In genomic region chr19:18192673-18193387, GRCh38 we compare ENCODE assay signal across 8 cellular contexts. TPM values are rescaled to one million over a fixed set of nuclear protein-coding genes. Genes with fewer than 3 reads are reported as not detected.
DNase-seq lines count a peak whose midpoint lies in the region; ATAC-seq lines count a peak whose summit lies in the region.

Gene MPV17L2 (plus strand): TSS chr19:18193218. CDS start chr19:18193282, 64 bp downstream.

- H3K4me1 ChIP-seq in NT2/D1 (ENCODE audit: insufficient read depth, insufficient read length) (peaks cover 7% of the 10 kb centered on the region), endocrine pancreas (ENCODE audit: control insufficient read depth, insufficient read depth, low read length) (no peaks in the 10 kb centered on the region), mesenchymal stem cell (ENCODE audit: control insufficient read depth, insufficient read depth, low read depth, low read length) (peaks cover 16% of the 10 kb centered on the region)

- peak within 1 kb of the TSS; percentile 94 for H2BK15ac ChIP-seq in mesenchymal stem cell (ENCODE audit: low read depth, poor library complexity, severe bottlenecking)

- H2BK12ac ChIP-seq in mesenchymal stem cell (ENCODE audit: low read length in 2 of 2), result peak within 1 kb of the TSS in 1 of 2 experiments; percentile 59

- peak; percentile 88 for DNase-seq in COLO829 (ENCODE audit: low spot score)
- DNase-seq in HUDEP-2 (lab: John Stamatoyannopoulos, UW; ENCODE audit: unreplicated experiment in 76 of 76), result peak; percentile 98 to 100 (median 100)
- peak; percentile 100 for DNase-seq in NT2/D1 (ENCODE audit: low read depth, low spot score)
- peak; percentile 98 for DNase-seq in activated CD8-positive, alpha-beta memory T cell treated with anti-CD3 and anti-CD28 coated beads, Interleukin-2, amount 50 U/mL, for 1 hour (ENCODE audit: extremely low read depth)
- peak; percentile 100 for DNase-seq in mesenchymal stem cell
- peak; percentile 93 for DNase-seq in stimulated activated CD8-positive, alpha-beta memory T cell treated with anti-CD3 and anti-CD28 coated beads, Interleukin-12 subunit alpha, Interleukin-12 subunit beta, amount 100 ng/mL, for 4 hours (ENCODE audit: low read depth)

- no peaks in the 10 kb centered on the region for H3K9me3 ChIP-seq in NT2/D1 (ENCODE audit: insufficient read depth, low read length)
- no peaks in the 10 kb centered on the region for H3K9me3 ChIP-seq in endocrine pancreas (ENCODE audit: control insufficient read depth, low read length)
- no peaks in the 10 kb centered on the region for H3K9me3 ChIP-seq in mesenchymal stem cell (ENCODE audit: control insufficient read depth, low read length)

- H3K14ac ChIP-seq in mesenchymal stem cell (ENCODE audit: low read length in 2 of 2), result peak within 1 kb of the TSS in 1 of 2 experiments; percentile 94

- H3K27ac ChIP-seq in mesenchymal stem cell (ENCODE audit: low read length, poor library complexity, severe bottlenecking), result peak within 1 kb of the TSS; percentile 80

- H3K36me3 ChIP-seq in NT2/D1 (ENCODE audit: insufficient read depth, insufficient read length, low read length) (peaks cover 20% of the 10 kb centered on the region), endocrine pancreas (ENCODE audit: control insufficient read depth, insufficient read depth, low read length) (no peaks in the 10 kb centered on the region), mesenchymal stem cell (ENCODE audit: control insufficient read depth in 1 of 2, insufficient read depth in 2 of 2, low read depth in 1 of 2, low read length in 2 of 2) (peaks cover 16 to 27% of the 10 kb centered on the region in 2 experiments)

- peak within 1 kb of the TSS; percentile 92 for H3K9ac ChIP-seq in NT2/D1 (ENCODE audit: insufficient read length, low read depth)
- H3K9ac ChIP-seq in endocrine pancreas (ENCODE audit: control insufficient read depth, insufficient read depth, low read length), result peak within 1 kb of the TSS; percentile 84
- peak within 1 kb of the TSS; percentile 91 for H3K9ac ChIP-seq in mesenchymal stem cell (ENCODE audit: low read length)

- H3K23ac ChIP-seq in mesenchymal stem cell (ENCODE audit: low read length in 2 of 2), result peak within 1 kb of the TSS in 1 of 2 experiments; percentile 74

- peaks cover 14% of the 10 kb centered on the region for H3K79me1 ChIP-seq in mesenchymal stem cell (replicated peaks; ENCODE audit: low read length, poor library complexity, severe bottlenecking)

- H4K8ac ChIP-seq in mesenchymal stem cell (ENCODE audit: low read length), result peak within 1 kb of the TSS; percentile 19

- no peak within 1 kb of the TSS for H2AK5ac ChIP-seq in mesenchymal stem cell (ENCODE audit: low read length, severe bottlenecking)

- peak within 1 kb of the TSS; percentile 97 for H2AFZ ChIP-seq in mesenchymal stem cell (ENCODE audit: low read depth, low read length)

- H3K4ac ChIP-seq in mesenchymal stem cell (ENCODE audit: low read depth in 1 of 2, low read length in 2 of 2), result peak within 1 kb of the TSS in 1 of 2 experiments; percentile 44

- H3K4me3 ChIP-seq in NT2/D1 (ENCODE audit: insufficient read length, low read depth), result peak within 1 kb of the TSS; percentile 92
- peak within 1 kb of the TSS; percentile 79 for H3K4me3 ChIP-seq in endocrine pancreas (ENCODE audit: control insufficient read depth, insufficient read depth, low read length)
- peak within 1 kb of the TSS; percentile 90 to 93 for H3K4me3 ChIP-seq in mesenchymal stem cell (ENCODE audit: insufficient read depth in 1 of 2, low read depth in 1 of 2, low read length in 2 of 2)

- H4K91ac ChIP-seq in mesenchymal stem cell (ENCODE audit: low read length), result peak within 1 kb of the TSS; percentile 13

- no peak within 1 kb of the TSS for H2BK120ac ChIP-seq in mesenchymal stem cell (ENCODE audit: low read depth, low read length)

- ATAC-seq in GM21381 (IDR thresholded peaks at IDR 0.05; ENCODE audit: unreplicated experiment), result peak; percentile 89

- H3K4me2 ChIP-seq in mesenchymal stem cell (ENCODE audit: low read length, poor library complexity, severe bottlenecking), result peak within 1 kb of the TSS; percentile 69

- H3K18ac ChIP-seq in mesenchymal stem cell (ENCODE audit: low read depth in 1 of 2, low read length in 2 of 2), result peak within 1 kb of the TSS; percentile 58 to 88

- WGBS in mesenchymal stem cell, result under 1% methylated on average over 74 of the region's 74 CpGs

- H2BK5ac ChIP-seq in mesenchymal stem cell (ENCODE audit: low read depth, low read length, poor library complexity, severe bottlenecking), result no peak within 1 kb of the TSS

- H3K27me3 ChIP-seq in NT2/D1 (ENCODE audit: insufficient read depth, insufficient read length), result no peaks in the 10 kb centered on the region
- H3K27me3 ChIP-seq in endocrine pancreas (ENCODE audit: control insufficient read depth, insufficient read depth, low read length), result no peaks in the 10 kb centered on the region
- H3K27me3 ChIP-seq in mesenchymal stem cell (ENCODE audit: control insufficient read depth in 1 of 2, insufficient read depth in 1 of 2, low read length in 2 of 2), result no peaks in the 10 kb centered on the region

RNA-seq across cellular contexts. Expression of gene MPV17L2, which starts in this region (rescaled TPM):
- 19.7 TPM for polyA plus RNA-seq in mesenchymal stem cell (2013, experiment 1 of 2)
- 20.2 TPM for polyA plus RNA-seq in mesenchymal stem cell (2013, experiment 2 of 2)

Comparison
In these comparisons a context has a peak if more than half of its experiments do, and no peak if none do; other contexts are left out.
1. Peak in every context shown above with its lines: DNase-seq, ATAC-seq, H3K4me3 ChIP-seq and H3K27ac ChIP-seq.